27 cellular contexts compared by ENCODE assay signal in the genomic region with DNA sequence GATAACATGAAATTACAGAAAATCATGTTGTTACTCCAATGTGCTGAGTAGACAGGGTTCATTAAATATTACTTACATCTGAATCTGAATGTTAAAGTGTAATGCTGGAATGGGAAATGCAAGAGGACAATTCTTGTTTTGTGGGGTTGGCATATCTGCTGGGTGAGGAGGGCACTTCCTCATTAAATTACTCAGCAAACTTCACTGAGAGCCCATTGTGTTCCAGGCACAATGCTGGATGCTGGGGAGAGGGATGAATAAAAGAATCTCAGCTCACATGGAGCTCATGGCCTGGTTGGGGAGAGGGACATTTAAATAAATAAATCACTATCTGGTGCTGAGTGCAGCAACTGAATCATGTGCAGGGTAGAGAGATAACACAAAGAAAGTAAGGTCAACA.
DNase-seq lines count a peak whose midpoint lies in the region; ATAC-seq, FAIRE-seq and TF ChIP-seq lines count a peak whose summit lies in the region.
"Had no signal": no experiment of that assay in that cellular context is flagged by ENCODE, and none has a peak within 500 bp of the region (broad histone marks: within the 10 kb centered on the region; RNA-seq: fewer than 3 reads in every experiment).

No MANE protein-coding gene starts in this region.

- H3K27ac Mint-ChIP-seq in activated CD4-positive, alpha-beta memory T cell treated with anti-CD3 and anti-CD28 coated beads for 36 hours = no peak overlapping the region
- H3K27ac Mint-ChIP-seq: activated CD8-positive, alpha-beta T cell treated with anti-CD3 and anti-CD28 coated beads for 36 hours had no signal

- CTCF ChIA-PET in activated CD4-positive, alpha-beta memory T cell treated with anti-CD3 and anti-CD28 coated beads for 36 hours (lab: Charles Lee) = no interaction called here

- H3K36me3 ChIP-seq in right atrium auricular region (no peaks in the 10 kb centered on the region), SU-DHL-6 (ENCODE audit: low read length) (peaks cover 6% of the 10 kb centered on the region; the same call in 1 of the 2 replicates)
- H3K36me3 ChIP-seq: HAP-1, ovary, right lobe of liver, transverse colon had no signal

- TF ChIP-seq CTCF in right atrium auricular region (IDR thresholded peaks at IDR 0.05) = no peak
- TF ChIP-seq CTCF in SU-DHL-6 (IDR thresholded peaks at IDR 0.05; ENCODE audit: insufficient read depth, low read length, poor library complexity, severe bottlenecking) = no peak

- DNase-seq in Right ventricle myocardium superior = no peak
- no peak for DNase-seq in right atrium auricular region (ENCODE audit: low spot score)
- peak; percentile 70 for DNase-seq in midbrain (lab: John Stamatoyannopoulos, UW)
- DNase-seq in urothelium cell line (ENCODE audit: low spot score) = peak; percentile 28
- no peak for DNase-seq in COR-L47 (lab: John Stamatoyannopoulos, UW)
- no peak for DNase-seq in activated CD4-positive, alpha-beta memory T cell treated with anti-CD3 and anti-CD28 coated beads for 36 hours
- DNase-seq: activated CD8-positive, alpha-beta T cell treated with anti-CD3 and anti-CD28 coated beads for 36 hours; activated effector memory CD4-positive, alpha-beta T cell treated with anti-CD3 and anti-CD28 coated beads, Interleukin-2, amount 50 U/mL, for 16 hours; Caco-2; glutamatergic neuron; kidney glomerular epithelial cell; mesenchymal stem cell; naive B cell; NCI-H1105; NCI-H1930; NCI-H2227 treated with DMSO at 0.1 percent for 48 hours; NCI-H774; ovary; right lobe of liver; stimulated activated naive CD4-positive, alpha-beta T cell treated with Interleukin-2 at 50 U/mL for 16 hours; transverse colon had no signal

- POLR2A ChIA-PET in activated CD4-positive, alpha-beta memory T cell treated with anti-CD3 and anti-CD28 coated beads for 36 hours (lab: Charles Lee) = no interaction called here

- H3K27me3 ChIP-seq in right atrium auricular region = no peaks in the 10 kb centered on the region
- H3K27me3 ChIP-seq in SU-DHL-6 (ENCODE audit: low read length) = no peaks in the 10 kb centered on the region
- H3K27me3 ChIP-seq: ovary, right lobe of liver, transverse colon had no signal

- H3K9ac ChIP-seq in SU-DHL-6 (ENCODE audit: low read length) = no peak overlapping the region

- peak; percentile 31 for ATAC-seq in Right ventricle myocardium superior (ENCODE audit: poor library complexity)
- no peak for ATAC-seq in HG02759 (IDR thresholded peaks at IDR 0.05; ENCODE audit: unreplicated experiment)
- ATAC-seq: activated CD4-positive, CD25-positive, alpha-beta regulatory T cell treated with anti-CD3 and anti-CD28 coated beads, Interleukin-2, amount 50 U/mL, for 24 hours; activated CD8-positive, alpha-beta T cell treated with anti-CD3 and anti-CD28 coated beads for 36 hours had no signal

- H3K9me3 ChIP-seq in right atrium auricular region = no peaks in the 10 kb centered on the region
- peaks cover 6% of the 10 kb centered on the region; the same call in 1 of the 2 replicates for H3K9me3 ChIP-seq in SU-DHL-6 (ENCODE audit: insufficient read depth, low read length)
- H3K9me3 ChIP-seq: Caco-2, HAP-1, ovary, right lobe of liver, transverse colon had no signal

- intact Hi-C loops in Right ventricle myocardium superior (cut with DNase I) = no loop called here
- intact Hi-C loops in activated CD4-positive, alpha-beta memory T cell treated with anti-CD3 and anti-CD28 coated beads for 36 hours (cut with micrococcal nuclease) = no loop called here

- H3K4me3 ChIP-seq in right atrium auricular region = no peak overlapping the region
- peak overlapping the region; percentile 2 for H3K4me3 ChIP-seq in SU-DHL-6 (ENCODE audit: insufficient read depth, low read length, poor library complexity, severe bottlenecking)
- H3K4me3 ChIP-seq: HAP-1, ovary, right lobe of liver, transverse colon had no signal

- no peaks in the 10 kb centered on the region for H3K9me2 ChIP-seq in SU-DHL-6 (replicated peaks; ENCODE audit: insufficient read depth, low read length)

- H2AFZ ChIP-seq in SU-DHL-6 (ENCODE audit: low read depth, low read length, severe bottlenecking) = no peak overlapping the region

- H3K27ac ChIP-seq in right atrium auricular region (no peak overlapping the region), SU-DHL-6 (ENCODE audit: low read depth, low read length) (peak overlapping the region; percentile 98)
- H3K27ac ChIP-seq: HL-60, ovary, right lobe of liver, transverse colon had no signal

- H3K4me1 ChIP-seq in right atrium auricular region = peaks cover 0 to 9% of the 10 kb centered on the region in 2 donors
- H3K4me1 ChIP-seq: Caco-2, HAP-1, right lobe of liver had no signal

- H3K36me3 Mint-ChIP-seq in activated CD4-positive, alpha-beta memory T cell treated with anti-CD3 and anti-CD28 coated beads for 36 hours = peaks cover 6% of the 10 kb centered on the region

- no peak overlapping the region for H3K4me2 ChIP-seq in SU-DHL-6 (ENCODE audit: low read depth, low read length, poor library complexity, severe bottlenecking)

- peaks cover 13% of the 10 kb centered on the region for H3K9me3 Mint-ChIP-seq in activated CD4-positive, alpha-beta memory T cell treated with anti-CD3 and anti-CD28 coated beads for 36 hours
- H3K9me3 Mint-ChIP-seq: central memory CD8-positive, alpha-beta T cell had no signal

- no peaks in the 10 kb centered on the region for H4K20me1 ChIP-seq in SU-DHL-6 (ENCODE audit: low read depth, low read length)

- H3K79me2 ChIP-seq in SU-DHL-6 (ENCODE audit: insufficient read depth, low read length) = no peaks in the 10 kb centered on the region

- no peak overlapping the region for H3K4me3 Mint-ChIP-seq in activated CD4-positive, alpha-beta memory T cell treated with anti-CD3 and anti-CD28 coated beads for 36 hours
- H3K4me3 Mint-ChIP-seq: activated CD8-positive, alpha-beta T cell treated with anti-CD3 and anti-CD28 coated beads for 36 hours; central memory CD8-positive, alpha-beta T cell; naive B cell had no signal

- H3K4me1 Mint-ChIP-seq in activated CD4-positive, alpha-beta memory T cell treated with anti-CD3 and anti-CD28 coated beads for 36 hours (ENCODE audit: low read depth) = no peaks in the 10 kb centered on the region
- H3K4me1 Mint-ChIP-seq: central memory CD8-positive, alpha-beta T cell had no signal

- H3F3A ChIP-seq in SU-DHL-6 (ENCODE audit: insufficient read depth) = peaks cover 34% of the 10 kb centered on the region

- no peak for FAIRE-seq in urothelium cell line (lab: Jason Lieb, UNC)

- peaks cover 2% of the 10 kb centered on the region for H3K27me3 Mint-ChIP-seq in activated CD4-positive, alpha-beta memory T cell treated with anti-CD3 and anti-CD28 coated beads for 36 hours
- H3K27me3 Mint-ChIP-seq: activated CD8-positive, alpha-beta T cell treated with anti-CD3 and anti-CD28 coated beads for 36 hours; central memory CD8-positive, alpha-beta T cell; naive B cell had no signal

Comparison
In these comparisons a context has a peak if more than half of its experiments do, and no peak if none do; other contexts are left out.
1. DNase-seq: peak in midbrain (single experiment) and urothelium cell line (single experiment); none in Right ventricle myocardium superior (single experiment), right atrium auricular region (single experiment), COR-L47 (single experiment) and activated CD4-positive, alpha-beta memory T cell treated with anti-CD3 and anti-CD28 coated beads for 36 hours (single experiment).